Comparison of ENCODE assay signal across 8 cellular contexts in the genomic region with DNA sequence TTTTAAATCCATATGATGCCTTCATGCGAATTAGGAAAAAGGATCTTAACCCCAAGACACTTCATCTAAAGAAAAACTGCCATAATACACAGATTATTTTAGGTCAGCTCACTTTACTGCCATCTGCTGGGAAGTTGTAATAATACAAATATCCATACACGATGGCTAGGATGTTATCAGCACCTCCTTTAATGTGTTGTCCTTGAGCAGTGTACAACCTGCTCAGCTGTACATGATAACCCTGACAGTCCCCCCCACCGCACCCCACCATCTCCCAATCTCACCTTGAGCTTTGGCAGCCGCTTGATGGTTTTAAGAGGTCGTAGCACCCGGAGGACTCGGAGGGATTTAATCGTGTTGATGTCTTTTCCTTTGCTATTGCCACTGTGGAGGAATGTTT.
DNase-seq lines count a peak whose midpoint lies in the region; ATAC-seq, FAIRE-seq and TF ChIP-seq lines count a peak whose summit lies in the region.

No MANE protein-coding gene starts in this region.

- H3K9me3 ChIP-seq in pancreas, result no peaks in the 10 kb centered on the region

- no peaks in the 10 kb centered on the region for H3K36me3 ChIP-seq in pancreas

- 15 to 17% methylated on average over 8 of the region's 8 CpGs for WGBS in pancreas, 2 donors

- no peaks in the 10 kb centered on the region for H3K27me3 ChIP-seq in pancreas

- peak; percentile 81 for ATAC-seq in SK-N-SH treated with all-trans-retinoic acid at 6 μM for 48 hours
- peak; percentile 61 to 95 (median 84) for ATAC-seq in pancreas

- no peak overlapping the region for H3K27ac ChIP-seq in pancreas

- H3K4me3 ChIP-seq in fibroblast of mammary gland (ENCODE audit: control insufficient read depth, low read depth, low read length) (no peak overlapping the region), pancreas (no peak overlapping the region)

- TF ChIP-seq CTCF in fibroblast of mammary gland (conservative IDR thresholded peaks at IDR 0.05; ENCODE audit: control insufficient read depth, insufficient read depth, low read depth, low read length) (peak; percentile 66), pancreas (IDR thresholded peaks at IDR 0.05) (peak in 3 of 4 donors; percentile 18 to 35 (median 25))

- no peaks in the 10 kb centered on the region for H3K4me1 ChIP-seq in pancreas

- intact Hi-C loops in pancreas (cut with DNase I), result loop anchor here in 2 of 3 donors (5.0 to 10.0 kb wide), 2 partner anchors 280 to 288 kb away; no protein-coding TSS in a partner anchor

- no peak for FAIRE-seq in pancreas (lab: Jason Lieb, UNC)

- DNase-seq in DMS79 (lab: John Stamatoyannopoulos, UW) (peak; percentile 19), HT-29 (ENCODE audit: low spot score) (peak; percentile 73), fibroblast of mammary gland (ENCODE audit: low read depth) (peak; percentile 60), pancreas (peak in 1 of 6 donors; percentile 17)
- DNase-seq in activated naive CD4-positive, alpha-beta T cell treated with anti-CD3 and anti-CD28 coated beads, Interleukin-2, amount 50 U/mL, for 16 hours, result no peak
- DNase-seq in activated CD8-positive, alpha-beta memory T cell treated with anti-CD3 and anti-CD28 coated beads for 24 hours, result no peak
- DNase-seq in stimulated activated CD4-positive, alpha-beta T cell treated with anti-CD3 and anti-CD28 coated beads, Interleukin-2, amount 100 ng/mL, for 48 hours, result no peak

TF ChIP-seq in SK-N-SH treated with all-trans-retinoic acid at 6 μM for 48 hours, 23 proteins besides CTCF, POLR2A, EP300 and RAD21:
- TF ChIP-seq ZNF8 (CRISPR knock-in tag; IDR thresholded peaks at IDR 0.05) (no peak), ZNF70 (CRISPR knock-in tag; IDR thresholded peaks at IDR 0.05) (no peak), TSHZ2 (CRISPR knock-in tag; IDR thresholded peaks at IDR 0.05) (no peak), ISL1 (CRISPR knock-in tag; IDR thresholded peaks at IDR 0.05) (no peak), RARB (CRISPR knock-in tag; IDR thresholded peaks at IDR 0.05) (no peak)
- TF ChIP-seq, protein P1, sequence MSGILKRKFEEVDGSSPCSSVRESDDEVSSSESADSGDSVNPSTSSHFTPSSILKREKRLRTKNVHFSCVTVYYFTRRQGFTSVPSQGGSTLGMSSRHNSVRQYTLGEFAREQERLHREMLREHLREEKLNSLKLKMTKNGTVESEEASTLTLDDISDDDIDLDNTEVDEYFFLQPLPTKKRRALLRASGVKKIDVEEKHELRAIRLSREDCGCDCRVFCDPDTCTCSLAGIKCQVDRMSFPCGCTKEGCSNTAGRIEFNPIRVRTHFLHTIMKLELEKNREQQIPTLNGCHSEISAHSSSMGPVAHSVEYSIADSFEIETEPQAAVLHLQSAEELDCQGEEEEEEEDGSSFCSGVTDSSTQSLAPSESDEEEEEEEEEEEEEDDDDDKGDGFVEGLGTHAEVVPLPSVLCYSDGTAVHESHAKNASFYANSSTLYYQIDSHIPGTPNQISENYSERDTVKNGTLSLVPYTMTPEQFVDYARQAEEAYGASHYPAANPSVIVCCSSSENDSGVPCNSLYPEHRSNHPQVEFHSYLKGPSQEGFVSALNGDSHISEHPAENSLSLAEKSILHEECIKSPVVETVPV (CRISPR knock-in tag; IDR thresholded peaks at IDR 0.05), result no peak
TF ChIP-seq in SK-N-SH treated with all-trans-retinoic acid at 6 μM for 48 hours: peak in this region for 0.

Comparison
In these comparisons a context has a peak if more than half of its experiments do, and no peak if none do; other contexts are left out.
1. DNase-seq: peak in DMS79 (single experiment), HT-29 (single experiment) and fibroblast of mammary gland (single experiment); none in activated naive CD4-positive, alpha-beta T cell treated with anti-CD3 and anti-CD28 coated beads, Interleukin-2, amount 50 U/mL, for 16 hours (single experiment), activated CD8-positive, alpha-beta memory T cell treated with anti-CD3 and anti-CD28 coated beads for 24 hours (single experiment) and stimulated activated CD4-positive, alpha-beta T cell treated with anti-CD3 and anti-CD28 coated beads, Interleukin-2, amount 100 ng/mL, for 48 hours (0 of 2).